ENCODE assay signal across 8 cellular contexts in the genomic region with DNA sequence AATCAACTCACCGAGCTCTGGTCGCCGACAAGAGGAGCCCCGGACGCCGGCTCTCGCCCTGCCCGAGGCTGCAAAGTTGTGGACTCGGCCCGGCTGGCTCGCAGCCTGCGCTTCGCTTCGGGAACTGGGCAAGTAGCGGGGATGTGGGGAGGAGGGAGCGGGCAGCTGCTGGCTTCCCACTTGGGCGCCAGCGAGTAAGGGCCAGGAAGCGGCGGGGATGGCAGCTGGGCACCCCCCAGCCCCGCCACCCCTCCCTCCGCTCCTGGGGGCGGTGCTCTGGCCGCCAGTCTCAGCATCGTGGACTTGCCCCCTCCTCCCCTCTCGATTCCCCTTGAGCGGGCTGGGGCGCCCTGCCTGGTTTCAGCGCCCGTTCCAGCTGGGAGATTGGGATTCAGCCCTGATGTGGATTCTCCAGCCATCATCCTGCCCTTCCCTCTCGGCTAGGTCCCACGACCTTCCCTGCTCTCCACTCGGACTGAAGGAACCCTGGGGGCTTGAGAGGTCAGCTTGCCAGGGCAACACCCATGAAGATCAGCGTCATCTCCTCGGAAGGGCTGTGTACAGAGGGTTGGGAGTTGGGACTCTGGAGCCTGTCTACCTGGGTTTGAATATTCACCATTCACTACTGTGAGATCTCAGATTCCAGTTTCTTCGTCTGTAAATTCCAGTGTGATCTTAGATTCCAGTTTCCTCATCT. TPM values are rescaled to one million over a fixed set of nuclear protein-coding genes. Genes with fewer than 3 reads are reported as not detected.
DNase-seq lines count a peak whose midpoint lies in the region; ATAC-seq and TF ChIP-seq lines count a peak whose summit lies in the region.

Gene ZDHHC22 (minus strand): TSS at position 200 of the 697 bp plus-strand sequence. CDS start 2,053 bp downstream, outside the sequence.

- no peaks in the 10 kb centered on the region; the same call in 1 of the 2 replicates for H3K4me1 ChIP-seq in HEK293 (ENCODE audit: control insufficient read depth, insufficient read depth, low read length)
- no peaks in the 10 kb centered on the region for H3K4me1 ChIP-seq in right cardiac atrium (ENCODE audit: control insufficient read depth, insufficient read depth, low read length)
- peaks cover 22% of the 10 kb centered on the region for H3K4me1 ChIP-seq in smooth muscle cell (ENCODE audit: low read depth)

- H3K4me3 ChIP-seq in HEK293 (ENCODE audit: low read depth, low read length) (peak within 1 kb of the TSS; percentile 47), right cardiac atrium (ENCODE audit: low read length) (peak within 1 kb of the TSS; percentile 41), smooth muscle cell (peak within 1 kb of the TSS; percentile 50)

- WGBS in right cardiac atrium = 1% methylated on average over 36 of the region's 36 CpGs
- 3% methylated on average over 23 of the region's 36 CpGs for WGBS in smooth muscle cell (ENCODE audit: low lambda C conversion rate)

- intact Hi-C loops in right cardiac atrium (cut with DNase I) = no loop called here

- no peaks in the 10 kb centered on the region for H3K27me3 ChIP-seq in right cardiac atrium (ENCODE audit: control insufficient read depth, insufficient read depth)
- peaks cover 88% of the 10 kb centered on the region for H3K27me3 ChIP-seq in smooth muscle cell (ENCODE audit: low read depth)

- no peak for ATAC-seq in right cardiac atrium
- no peak for ATAC-seq in HG03135 (IDR thresholded peaks at IDR 0.05; ENCODE audit: unreplicated experiment)
- no peak for ATAC-seq in activated CD8-positive, alpha-beta T cell treated with anti-CD3 and anti-CD28 coated beads, Interleukin-2, amount 10 ng/mL, durations not matched to agents 7 days and 5 days

- POLR2A ChIA-PET in HEK293 (lab: Yijun Ruan, JAX) = interaction anchor here (0.7 to 0.8 kb wide), 2 partner anchors 87 to 235 kb away, joined by 3 read pairs; partner anchors contain the start of genes SAMD15 and TMED8
- POLR2A ChIA-PET in activated CD8-positive, alpha-beta T cell treated with anti-CD3 and anti-CD28 coated beads, Interleukin-2, amount 10 ng/mL, durations not matched to agents 7 days and 5 days (lab: Charles Lee) = no interaction called here

- H3K27me3 Mint-ChIP-seq in activated CD8-positive, alpha-beta T cell treated with anti-CD3 and anti-CD28 coated beads, Interleukin-2, amount 10 ng/mL, durations not matched to agents 7 days and 5 days (ENCODE audit: low read depth) = peaks cover 77% of the 10 kb centered on the region

- no peak within 1 kb of the TSS for H3K27ac Mint-ChIP-seq in activated CD8-positive, alpha-beta T cell treated with anti-CD3 and anti-CD28 coated beads, Interleukin-2, amount 10 ng/mL, durations not matched to agents 7 days and 5 days

- H3K4me2 ChIP-seq in smooth muscle cell = peak within 1 kb of the TSS; percentile 94

- peaks cover 3% of the 10 kb centered on the region for H4K20me1 ChIP-seq in smooth muscle cell (ENCODE audit: low read depth)

- H3K36me3 Mint-ChIP-seq in activated CD8-positive, alpha-beta T cell treated with anti-CD3 and anti-CD28 coated beads, Interleukin-2, amount 10 ng/mL, durations not matched to agents 7 days and 5 days (ENCODE audit: low read depth) = no peaks in the 10 kb centered on the region

- H3F3A ChIP-seq in smooth muscle cell (ENCODE audit: low read depth) = no peaks in the 10 kb centered on the region

- CTCF ChIA-PET in HEK293 (lab: Yijun Ruan, JAX) = interaction anchor here (0.6 to 5.2 kb wide), 10 partner anchors 10 to 1273 kb away, joined by 3 to 82 read pairs (median 3); no protein-coding TSS in a partner anchor
- CTCF ChIA-PET in activated CD8-positive, alpha-beta T cell treated with anti-CD3 and anti-CD28 coated beads, Interleukin-2, amount 10 ng/mL, durations not matched to agents 7 days and 5 days (lab: Charles Lee) = interaction anchor here (1.0 to 2.8 kb wide), 5 partner anchors 10 to 269 kb away, joined by 3 to 15 read pairs (median 4); no protein-coding TSS in a partner anchor

- H2AFZ ChIP-seq in smooth muscle cell (ENCODE audit: low read depth) = no peak within 1 kb of the TSS

- no peaks in the 10 kb centered on the region for H3K9me3 Mint-ChIP-seq in activated CD8-positive, alpha-beta T cell treated with anti-CD3 and anti-CD28 coated beads, Interleukin-2, amount 10 ng/mL, durations not matched to agents 7 days and 5 days (ENCODE audit: insufficient read depth)

- H3K4me3 Mint-ChIP-seq in activated CD8-positive, alpha-beta T cell treated with anti-CD3 and anti-CD28 coated beads, Interleukin-2, amount 10 ng/mL, durations not matched to agents 7 days and 5 days = no peak within 1 kb of the TSS

- no peaks in the 10 kb centered on the region for H3K79me2 ChIP-seq in smooth muscle cell (ENCODE audit: low read depth)

- DNase-seq in SHP77 (lab: John Stamatoyannopoulos, UW) (peak; percentile 52 to 72), right cardiac atrium (no peak), smooth muscle cell (lab: John Stamatoyannopoulos, UW; ENCODE audit: unreplicated experiment) (no peak), mucosa of gallbladder (ENCODE audit: low spot score) (no peak), superior temporal gyrus (ENCODE audit: extremely low spot score) (no peak)
- no peak for DNase-seq in activated CD8-positive, alpha-beta T cell treated with anti-CD3 and anti-CD28 coated beads, Interleukin-2, amount 10 ng/mL, durations not matched to agents 7 days and 5 days

- peaks cover 0 to 15% of the 10 kb centered on the region in 2 experiments; a peak in 1 of 3 replicates for H3K36me3 ChIP-seq in HEK293 (ENCODE audit: control insufficient read depth in 2 of 2, insufficient read depth in 1 of 2, low read length in 2 of 2)
- no peaks in the 10 kb centered on the region for H3K36me3 ChIP-seq in smooth muscle cell (ENCODE audit: low read depth)

- H3K9ac ChIP-seq in smooth muscle cell (ENCODE audit: low read depth) = no peak within 1 kb of the TSS

- H3K9me3 ChIP-seq in HEK293 (ENCODE audit: control insufficient read depth, insufficient read depth, low read depth, low read length) (no peaks in the 10 kb centered on the region), right cardiac atrium (ENCODE audit: control insufficient read depth, low read length) (no peaks in the 10 kb centered on the region), smooth muscle cell (replicated peaks; ENCODE audit: low read depth) (no peaks in the 10 kb centered on the region)

- TF ChIP-seq CTCF in HEK293 (tag by site-specific recombination; IDR thresholded peaks at IDR 0.05) (no peak; the same call in 1 of the 2 replicates), smooth muscle cell (IDR thresholded peaks at IDR 0.05; ENCODE audit: borderline replicate concordance, insufficient read depth, poor library complexity, severe bottlenecking) (no peak)

- peak within 1 kb of the TSS; percentile 63; the same call in 1 of the 2 replicates for H3K27ac ChIP-seq in HEK293 (ENCODE audit: extremely low read depth, low read depth, low read length)
- H3K27ac ChIP-seq in right cardiac atrium (ENCODE audit: low read length) = no peak within 1 kb of the TSS
- no peak within 1 kb of the TSS for H3K27ac ChIP-seq in smooth muscle cell (ENCODE audit: low read depth)

- H3K4me1 Mint-ChIP-seq in activated CD8-positive, alpha-beta T cell treated with anti-CD3 and anti-CD28 coated beads, Interleukin-2, amount 10 ng/mL, durations not matched to agents 7 days and 5 days (ENCODE audit: low read depth) = peaks cover 16% of the 10 kb centered on the region

TF ChIP-seq in HEK293, 187 proteins besides CTCF, POLR2A, EP300 and RAD21 (continues in another document):
- TF ChIP-seq ZNF843 (tag by site-specific recombination; IDR thresholded peaks at IDR 0.05) (no peak), ZNF433 (tag by site-specific recombination; IDR thresholded peaks at IDR 0.05; ENCODE audit: low read depth) (no peak), ZEB2 (tag by site-specific recombination; IDR thresholded peaks at IDR 0.05) (peak; percentile 62; the same call in 1 of the 2 replicates), KLF17 (tag by site-specific recombination; IDR thresholded peaks at IDR 0.05) (0 out of 2 replicates have a peak, but pooled peaks have one; percentile 14), PBX3 (CRISPR knock-in tag; IDR thresholded peaks at IDR 0.05) (0 out of 2 replicates have a peak, but pooled peaks have one; percentile 33), ZNF449 (tag by site-specific recombination; IDR thresholded peaks at IDR 0.05) (no peak)

RNA-seq across cellular contexts. Expression of gene ZDHHC22, which starts in this region (rescaled TPM):
- not detected for total RNA-seq in right cardiac atrium
- polyA plus RNA-seq in right cardiac atrium = not detected
- total RNA-seq in smooth muscle cell = not detected in 2 replicates
- not detected in 2 replicates for polyA plus RNA-seq in smooth muscle cell
- total RNA-seq in mucosa of gallbladder = 0.09 TPM
- total RNA-seq in activated CD8-positive, alpha-beta T cell treated with anti-CD3 and anti-CD28 coated beads, Interleukin-2, amount 10 ng/mL, durations not matched to agents 7 days and 5 days = not detected

Comparison
In these comparisons a context has a peak if more than half of its experiments do, and no peak if none do; other contexts are left out.
1. DNase-seq: peak in SHP77 (2 of 2); none in right cardiac atrium (0 of 3), smooth muscle cell (single experiment), mucosa of gallbladder (single experiment), activated CD8-positive, alpha-beta T cell treated with anti-CD3 and anti-CD28 coated beads, Interleukin-2, amount 10 ng/mL, durations not matched to agents 7 days and 5 days (single experiment) and superior temporal gyrus (single experiment).
2. Peak in every context shown above with its lines, with median percentiles within 50 percentile points of each other: H3K4me3 ChIP-seq.